Comparison of ENCODE assay signal across 8 cellular contexts in the genomic region with DNA sequence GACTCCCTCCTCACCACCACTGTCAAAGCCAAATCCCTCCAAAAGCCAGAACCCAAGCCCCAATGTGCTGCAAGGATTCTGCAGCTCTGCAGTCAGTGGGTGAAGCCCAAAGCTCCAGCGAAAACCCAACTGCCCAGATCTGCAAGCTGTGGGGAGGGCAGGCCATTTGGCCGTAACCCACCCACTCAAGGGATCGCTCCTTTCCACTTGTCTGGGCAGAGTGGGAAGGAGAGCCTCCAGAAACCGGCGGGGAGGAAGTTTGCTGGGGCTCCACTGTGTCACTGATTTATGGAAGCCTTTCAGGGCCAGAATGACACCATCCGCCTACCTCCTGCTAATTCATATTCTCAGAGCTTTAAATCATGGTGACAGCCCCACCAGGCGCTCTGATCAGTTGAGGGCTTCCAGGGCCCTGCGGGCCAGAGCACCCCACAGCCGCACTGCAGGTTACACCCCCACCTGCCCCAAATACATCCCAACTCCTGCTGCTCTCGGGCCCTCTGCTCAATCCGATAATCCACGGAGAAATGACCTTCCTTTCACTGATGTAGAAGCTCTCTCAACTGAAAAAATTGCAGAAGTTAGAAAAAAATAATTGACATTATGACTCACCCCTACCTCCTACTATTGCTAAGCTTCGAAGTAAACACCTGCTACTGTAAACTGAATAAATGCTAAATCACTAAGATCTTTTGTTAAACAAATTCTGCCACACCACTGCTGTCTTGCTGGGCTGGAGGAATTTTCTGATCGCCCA. TPM values are rescaled to one million over a fixed set of nuclear protein-coding genes. Genes with fewer than 3 reads are reported as not detected.
DNase-seq lines count a peak whose midpoint lies in the region; ATAC-seq and TF ChIP-seq lines count a peak whose summit lies in the region.

No MANE protein-coding gene starts in this region.

- 78% methylated on average over 14 of the region's 14 CpGs for WGBS in liver

- peak; percentile 68 for ATAC-seq in HG02759 (IDR thresholded peaks at IDR 0.05; ENCODE audit: unreplicated experiment)

- peak overlapping the region in 3 of 4 donors; percentile 17 to 34 (median 18) for H3K27ac ChIP-seq in Peyer's patch
- H3K27ac ChIP-seq in liver (ENCODE audit: low read depth in 1 of 2, low read length in 2 of 2) = peak overlapping the region; percentile 76 to 78
- no peak overlapping the region for H3K27ac ChIP-seq in SJCRH30

- TF ChIP-seq RAD21 in liver (IDR thresholded peaks at IDR 0.05) = no peak

- H3K27me3 ChIP-seq in Peyer's patch (no peaks in the 10 kb centered on the region), liver (ENCODE audit: control insufficient read depth in 4 of 4, insufficient read depth in 4 of 4, low read length in 3 of 4) (no peaks in the 10 kb centered on the region), SJCRH30 (peaks cover 4% of the 10 kb centered on the region; the same call in 1 of the 2 replicates)

- H3K9ac ChIP-seq in liver (ENCODE audit: low read depth in 1 of 2, low read length in 2 of 2) = peak overlapping the region in 1 of 2 donors; percentile 8

- H3K4me1 ChIP-seq in Peyer's patch (peaks cover 0 to 28% (median 6%) of the 10 kb centered on the region in 4 donors), liver (ENCODE audit: control insufficient read depth in 4 of 4, insufficient read depth in 4 of 4, low read length in 3 of 4) (peaks cover 2 to 30% (median 22%) of the 10 kb centered on the region in 4 donors), SJCRH30 (peaks cover 14% of the 10 kb centered on the region)

- H3K4me3 ChIP-seq in Peyer's patch (no peak overlapping the region), liver (ENCODE audit: low read depth in 1 of 3, low read length in 3 of 3) (no peak overlapping the region), SJCRH30 (no peak overlapping the region)

- TF ChIP-seq CTCF in Peyer's patch (IDR thresholded peaks at IDR 0.05) (no peak), liver (IDR thresholded peaks at IDR 0.05; ENCODE audit: low read depth, low read length, missing input control) (no peak)

- H3K36me3 ChIP-seq in Peyer's patch (no peaks in the 10 kb centered on the region), liver (ENCODE audit: control insufficient read depth in 4 of 4, insufficient read depth in 3 of 4, low read depth in 1 of 4, low read length in 3 of 4) (no peaks in the 10 kb centered on the region), SJCRH30 (no peaks in the 10 kb centered on the region)

- no peak for TF ChIP-seq POLR2A in Peyer's patch (IDR thresholded peaks at IDR 0.05)

- DNase-seq in COLO668 (lab: John Stamatoyannopoulos, UW; ENCODE audit: unreplicated experiment) (peak; percentile 62), Peyer's patch (no peak), NK-92 (lab: John Stamatoyannopoulos, UW; ENCODE audit: unreplicated experiment) (no peak), SJCRH30 (no peak), GOT3 (lab: John Stamatoyannopoulos, UW) (no peak)
- no peak for DNase-seq in stimulated activated CD4-positive, alpha-beta T cell treated with anti-CD3 and anti-CD28 coated beads, Interleukin-4, amount 100 ng/mL, for 1 hour

- no peaks in the 10 kb centered on the region for H3K9me3 ChIP-seq in Peyer's patch
- H3K9me3 ChIP-seq in liver (ENCODE audit: control insufficient read depth in 4 of 4, low read length in 3 of 4) = no peaks in the 10 kb centered on the region
- H3K9me3 ChIP-seq in SJCRH30 (replicated peaks) = no peaks in the 10 kb centered on the region; the same call in 1 of the 2 replicates

TF ChIP-seq in liver, 16 proteins besides CTCF, POLR2A, EP300 and RAD21:
- no peak for TF ChIP-seq JUND (IDR thresholded peaks at IDR 0.05)
- TF ChIP-seq EGR1 (IDR thresholded peaks at IDR 0.05; ENCODE audit: low read depth in 2 of 2) = no peak
- no peak for TF ChIP-seq GABPA (IDR thresholded peaks at IDR 0.05 in 1 of 2, conservative IDR thresholded peaks at IDR 0.05 in 1 of 2)
- no peak for TF ChIP-seq RXRA (IDR thresholded peaks at IDR 0.05)
- no peak for TF ChIP-seq NR2F2 (IDR thresholded peaks at IDR 0.05)
- TF ChIP-seq YY1 (IDR thresholded peaks at IDR 0.05) = no peak
- TF ChIP-seq, protein P1, sequence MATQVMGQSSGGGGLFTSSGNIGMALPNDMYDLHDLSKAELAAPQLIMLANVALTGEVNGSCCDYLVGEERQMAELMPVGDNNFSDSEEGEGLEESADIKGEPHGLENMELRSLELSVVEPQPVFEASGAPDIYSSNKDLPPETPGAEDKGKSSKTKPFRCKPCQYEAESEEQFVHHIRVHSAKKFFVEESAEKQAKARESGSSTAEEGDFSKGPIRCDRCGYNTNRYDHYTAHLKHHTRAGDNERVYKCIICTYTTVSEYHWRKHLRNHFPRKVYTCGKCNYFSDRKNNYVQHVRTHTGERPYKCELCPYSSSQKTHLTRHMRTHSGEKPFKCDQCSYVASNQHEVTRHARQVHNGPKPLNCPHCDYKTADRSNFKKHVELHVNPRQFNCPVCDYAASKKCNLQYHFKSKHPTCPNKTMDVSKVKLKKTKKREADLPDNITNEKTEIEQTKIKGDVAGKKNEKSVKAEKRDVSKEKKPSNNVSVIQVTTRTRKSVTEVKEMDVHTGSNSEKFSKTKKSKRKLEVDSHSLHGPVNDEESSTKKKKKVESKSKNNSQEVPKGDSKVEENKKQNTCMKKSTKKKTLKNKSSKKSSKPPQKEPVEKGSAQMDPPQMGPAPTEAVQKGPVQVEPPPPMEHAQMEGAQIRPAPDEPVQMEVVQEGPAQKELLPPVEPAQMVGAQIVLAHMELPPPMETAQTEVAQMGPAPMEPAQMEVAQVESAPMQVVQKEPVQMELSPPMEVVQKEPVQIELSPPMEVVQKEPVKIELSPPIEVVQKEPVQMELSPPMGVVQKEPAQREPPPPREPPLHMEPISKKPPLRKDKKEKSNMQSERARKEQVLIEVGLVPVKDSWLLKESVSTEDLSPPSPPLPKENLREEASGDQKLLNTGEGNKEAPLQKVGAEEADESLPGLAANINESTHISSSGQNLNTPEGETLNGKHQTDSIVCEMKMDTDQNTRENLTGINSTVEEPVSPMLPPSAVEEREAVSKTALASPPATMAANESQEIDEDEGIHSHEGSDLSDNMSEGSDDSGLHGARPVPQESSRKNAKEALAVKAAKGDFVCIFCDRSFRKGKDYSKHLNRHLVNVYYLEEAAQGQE (IDR thresholded peaks at IDR 0.05) = no peak
- TF ChIP-seq FOXA2 (IDR thresholded peaks at IDR 0.05) = no peak
- no peak for TF ChIP-seq FOXA1 (IDR thresholded peaks at IDR 0.05)
- TF ChIP-seq HNF4G (IDR thresholded peaks at IDR 0.05) = no peak
TF ChIP-seq in liver: peak in this region for 0.

RNA-seq across cellular contexts. Expression of a gene that starts 40.6 kb away (rescaled TPM):
- total RNA-seq in Peyer's patch = 10 to 100 TPM; 22.1 to 36.7 (median 23.4) TPM
- total RNA-seq in liver = 10 to 100 TPM; 16.5 to 26.4 TPM
- polyA plus RNA-seq in liver = 10 to 100 TPM; 32.6 to 51.9 TPM
- 28.5 and 31.3 TPM in 2 replicates for total RNA-seq in SJCRH30 (2014; rRNA removed; shearing (Covaris generic))
